In genomic region chr2:85745619-85746018, GRCh38 we compare ENCODE assay signal across 14 cellular contexts. TPM values are rescaled to one million over a fixed set of nuclear protein-coding genes. Genes with fewer than 3 reads are reported as not detected.
DNase-seq lines count a peak whose midpoint lies in the region; ATAC-seq and TF ChIP-seq lines count a peak whose summit lies in the region.
"Had no signal": no experiment of that assay in that cellular context is flagged by ENCODE, and none has a peak within 500 bp of the region (broad histone marks: within the 10 kb centered on the region; RNA-seq: fewer than 3 reads in every experiment).

No MANE protein-coding gene starts in this region.

- TF ChIP-seq POLR2A in gastroesophageal sphincter (IDR thresholded peaks at IDR 0.05) = no peak
- TF ChIP-seq POLR2A in sigmoid colon (IDR thresholded peaks at IDR 0.05) = no peak

- no peaks in the 10 kb centered on the region for H3K9me3 ChIP-seq in heart right ventricle
- no peaks in the 10 kb centered on the region for H3K9me3 ChIP-seq in gastroesophageal sphincter
- no peaks in the 10 kb centered on the region for H3K9me3 ChIP-seq in sigmoid colon
- no peaks in the 10 kb centered on the region for H3K9me3 ChIP-seq in aorta (ENCODE audit: control insufficient read depth, low read length)

- peaks cover 0 to 1% (median 0%) of the 10 kb centered on the region in 7 donors for H3K27me3 ChIP-seq in heart right ventricle
- no peaks in the 10 kb centered on the region for H3K27me3 ChIP-seq in gastroesophageal sphincter
- no peaks in the 10 kb centered on the region for H3K27me3 ChIP-seq in sigmoid colon
- H3K27me3 ChIP-seq in aorta (ENCODE audit: control insufficient read depth in 1 of 2, insufficient read depth in 2 of 2, low read length in 1 of 2) = no peaks in the 10 kb centered on the region

- no peak for TF ChIP-seq EP300 in gastroesophageal sphincter (IDR thresholded peaks at IDR 0.05)
- TF ChIP-seq EP300 in sigmoid colon (IDR thresholded peaks at IDR 0.05) = no peak

- H3K4me1 ChIP-seq in heart right ventricle (peaks cover 49 to 93% (median 80%) of the 10 kb centered on the region in 9 donors), gastroesophageal sphincter (peaks cover 23 to 89% (median 72%) of the 10 kb centered on the region in 3 donors), sigmoid colon (peaks cover 0 to 86% (median 78%) of the 10 kb centered on the region in 4 donors), aorta (ENCODE audit: control insufficient read depth in 1 of 2, insufficient read depth in 2 of 2, low read length in 2 of 2) (peaks cover 0 to 11% of the 10 kb centered on the region in 2 donors)

- H3K4me3 ChIP-seq in heart right ventricle = no peak overlapping the region
- H3K4me3 ChIP-seq in gastroesophageal sphincter = no peak overlapping the region
- H3K4me3 ChIP-seq in sigmoid colon = no peak overlapping the region
- no peak overlapping the region for H3K4me3 ChIP-seq in aorta (ENCODE audit: low read length in 2 of 2)

- no peak for DNase-seq in heart right ventricle
- no peak for DNase-seq in Right ventricle myocardium superior
- DNase-seq in sigmoid colon = no peak
- no peak for DNase-seq in aorta
- no peak for DNase-seq in GF-D8 (lab: John Stamatoyannopoulos, UW)
- DNase-seq: activated CD8-positive, alpha-beta memory T cell treated with anti-CD3 and anti-CD28 coated beads, Interleukin-2, amount 50 U/mL, for 48 hours; stimulated activated naive CD4-positive, alpha-beta T cell had no signal

- ATAC-seq in heart right ventricle (no peak), Right ventricle myocardium superior (ENCODE audit: poor library complexity) (no peak), gastroesophageal sphincter (no peak), aorta (ENCODE audit: low FRiP score) (no peak), HG03039 (IDR thresholded peaks at IDR 0.05; ENCODE audit: unreplicated experiment) (no peak), HG02885 (IDR thresholded peaks at IDR 0.05; ENCODE audit: poor library complexity, unreplicated experiment) (no peak)
- ATAC-seq: activated naive CD4-positive, alpha-beta T cell treated with anti-CD3 and anti-CD28 coated beads, Interleukin-2, amount 50 U/mL, for 72 hours; WTC11 had no signal

- 50 to 57% methylated on average over 8 of the region's 8 CpGs for WGBS in heart right ventricle, 2 donors
- whole genome bisulfite sequencing in gastroesophageal sphincter (ENCODE audit: low coverage in 1 of 2), 2 donors = 25 to 56% methylated on average over 2 to 3 of the region's 8 CpGs
- WGBS in sigmoid colon, 2 donors = 62 to 77% methylated on average over 8 of the region's 8 CpGs
- 40 to 42% methylated on average over 8 of the region's 8 CpGs for WGBS in aorta, 2 donors

- intact Hi-C loops in heart right ventricle (cut with DNase I) (loop anchor here in 1 of 10 donors (10.0 kb wide), 1 partner anchor 329 kb away; no protein-coding TSS in a partner anchor), Right ventricle myocardium superior (cut with DNase I) (no loop called here), sigmoid colon (cut with DNase I) (loop anchor here (5.0 kb wide), 1 partner anchor 42 kb away; no protein-coding TSS in a partner anchor), aorta (cut with DNase I) (loop anchor here in 1 of 2 donors (10.0 kb wide), 1 partner anchor 139 kb away; the partner anchor contains the start of gene ST3GAL5)

- H3K36me3 ChIP-seq in heart right ventricle (no peaks in the 10 kb centered on the region), gastroesophageal sphincter (no peaks in the 10 kb centered on the region), sigmoid colon (no peaks in the 10 kb centered on the region), aorta (ENCODE audit: control insufficient read depth in 1 of 2, insufficient read depth in 2 of 2, low read length in 1 of 2) (no peaks in the 10 kb centered on the region)

- peak overlapping the region in 9 of 10 donors; percentile 36 to 98 (median 66) for H3K27ac ChIP-seq in heart right ventricle
- peak overlapping the region; percentile 34 to 95 (median 88) for H3K27ac ChIP-seq in gastroesophageal sphincter
- peak overlapping the region; percentile 77 to 91 (median 85) for H3K27ac ChIP-seq in sigmoid colon
- peak overlapping the region; percentile 83 to 97 for H3K27ac ChIP-seq in aorta (ENCODE audit: low read depth in 1 of 2, low read length in 2 of 2)

- no peak for TF ChIP-seq CTCF in heart right ventricle (IDR thresholded peaks at IDR 0.05)
- TF ChIP-seq CTCF in gastroesophageal sphincter (IDR thresholded peaks at IDR 0.05) = no peak
- TF ChIP-seq CTCF in sigmoid colon (IDR thresholded peaks at IDR 0.05) = no peak

RNA-seq across cellular contexts. Expression of gene ATOH8, which starts 8.2 kb away (rescaled TPM):
- total RNA-seq in heart right ventricle = 10 to 100 TPM in 9 of 10 donors, 1 to 10 TPM in 1; 8.7 to 33.4 (median 15.2) TPM
- 10 to 100 TPM; 35.2 to 45.9 TPM for polyA plus RNA-seq in heart right ventricle
- total RNA-seq in Right ventricle myocardium superior = 25.8 TPM
- total RNA-seq in gastroesophageal sphincter = 10 to 100 TPM; 34.5 to 79.5 (median 59.6) TPM
- 10 to 100 TPM; 12.4 to 20.6 (median 18.1) TPM for total RNA-seq in sigmoid colon
- polyA plus RNA-seq in sigmoid colon = 1 to 10 TPM; 1.6 to 9.4 (median 6.6) TPM
- 10 to 100 TPM; 56.7 to 68.5 TPM for total RNA-seq in aorta
- polyA plus RNA-seq in aorta = 10 to 100 TPM; 51.5 to 78.8 TPM
- total RNA-seq: activated naive CD4-positive, alpha-beta T cell treated with anti-CD3 and anti-CD28 coated beads, Interleukin-2, amount 50 U/mL, for 72 hours had no signal

RNA-seq across cellular contexts. Expression of gene GNLY, which starts 51.5 kb away (rescaled TPM):
- 10 to 100 TPM in 1 of 10 donors, 1 to 10 TPM in 5, under 1 TPM in 4; 0.17 to 43.2 (median 1.2) TPM for total RNA-seq in heart right ventricle
- 1 to 10 TPM; 1.2 to 3.1 TPM for polyA plus RNA-seq in heart right ventricle
- total RNA-seq in Right ventricle myocardium superior = 1.7 TPM
- total RNA-seq in gastroesophageal sphincter = 1 to 10 TPM in 1 of 4 donors, under 1 TPM in 1, not detected in 2; 0.54 to 3.1 TPM
- 1 to 10 TPM in 1 of 4 donors, not detected in 3; 1.6 TPM for total RNA-seq in sigmoid colon
- polyA plus RNA-seq in sigmoid colon = 10 to 100 TPM in 1 of 3 donors, 1 to 10 TPM in 2; 2.4 to 13.9 (median 4.2) TPM
- 1 to 10 TPM; 2.1 to 8.0 TPM for total RNA-seq in aorta
- under 1 TPM in 1 of 2 donors, not detected in 1; 0.43 TPM for polyA plus RNA-seq in aorta
- total RNA-seq: A673, pulmonary artery endothelial cell, WTC11 had no signal
